Comparison of ENCODE assay signal across 8 cellular contexts in genomic region chr17:7717756-7718350, GRCh38. TPM values are rescaled to one million over a fixed set of nuclear protein-coding genes. Genes with fewer than 3 reads are reported as not detected.
A peak's percentile ranks its signal among the peaks of the same experiment; 100 is the strongest.
DNase-seq lines count a peak whose midpoint lies in the region; ATAC-seq and TF ChIP-seq lines count a peak whose summit lies in the region.

No MANE protein-coding gene starts in this region.

- no peak for ATAC-seq in HG03159 (IDR thresholded peaks at IDR 0.05; ENCODE audit: unreplicated experiment)

- H3K9ac ChIP-seq in rectal smooth muscle tissue (ENCODE audit: low read length) = no peak overlapping the region

- no peaks in the 10 kb centered on the region for H3K36me3 Mint-ChIP-seq in T-helper 1 cell treated with Interleukin-12 subunit alpha and Interleukin-12 subunit beta and Interleukin-4 antibody, amounts not matched to agents 30 μg/mL and 1 μg/mL, for 36 hours (ENCODE audit: low read depth)

- no peak for TF ChIP-seq CTCF in fibroblast of the aortic adventitia (IDR thresholded peaks at IDR 0.05; ENCODE audit: insufficient read depth, low read length)

- H3K4me3 Mint-ChIP-seq in T-helper 1 cell treated with Interleukin-12 subunit alpha and Interleukin-12 subunit beta and Interleukin-4 antibody, amounts not matched to agents 30 μg/mL and 1 μg/mL, for 36 hours = peak overlapping the region; percentile 71

- peaks cover 11% of the 10 kb centered on the region for H3K4me1 Mint-ChIP-seq in T-helper 1 cell treated with Interleukin-12 subunit alpha and Interleukin-12 subunit beta and Interleukin-4 antibody, amounts not matched to agents 30 μg/mL and 1 μg/mL, for 36 hours (ENCODE audit: low read depth)

- peaks cover 2% of the 10 kb centered on the region for H3K4me1 ChIP-seq in rectal smooth muscle tissue (ENCODE audit: control insufficient read depth, insufficient read depth, low read length)

- H3K4me3 ChIP-seq in fibroblast of the aortic adventitia (ENCODE audit: low read depth, low read length) = peak overlapping the region; percentile 72
- peak overlapping the region; percentile 67 for H3K4me3 ChIP-seq in rectal smooth muscle tissue (ENCODE audit: low read length)

- H3K27me3 ChIP-seq in rectal smooth muscle tissue (ENCODE audit: control insufficient read depth, insufficient read depth, low read length) = peaks cover 16% of the 10 kb centered on the region

- H3K36me3 ChIP-seq in rectal smooth muscle tissue (ENCODE audit: control insufficient read depth, insufficient read depth, low read length) = no peaks in the 10 kb centered on the region

- no peak overlapping the region for H3K27ac Mint-ChIP-seq in T-helper 1 cell treated with Interleukin-12 subunit alpha and Interleukin-12 subunit beta and Interleukin-4 antibody, amounts not matched to agents 30 μg/mL and 1 μg/mL, for 36 hours

- H3K27me3 Mint-ChIP-seq in T-helper 1 cell treated with Interleukin-12 subunit alpha and Interleukin-12 subunit beta and Interleukin-4 antibody, amounts not matched to agents 30 μg/mL and 1 μg/mL, for 36 hours (ENCODE audit: low read depth) = peaks cover 78% of the 10 kb centered on the region

- H3K9me3 Mint-ChIP-seq in T-helper 1 cell treated with Interleukin-12 subunit alpha and Interleukin-12 subunit beta and Interleukin-4 antibody, amounts not matched to agents 30 μg/mL and 1 μg/mL, for 36 hours = no peaks in the 10 kb centered on the region

- H3K27ac ChIP-seq in rectal smooth muscle tissue (ENCODE audit: low read depth, low read length) = no peak overlapping the region

- DNase-seq in NOMO-1 treated with DMSO at 0.1 percent for 48 hours (lab: John Stamatoyannopoulos, UW; ENCODE audit: unreplicated experiment) (peak; percentile 23), NOMO-1 treated with dmso at 0.1 percent for 144 hours (lab: John Stamatoyannopoulos, UW; ENCODE audit: unreplicated experiment) (no peak), fibroblast of the aortic adventitia (ENCODE audit: low read depth) (no peak), HK-2 (ENCODE audit: unreplicated experiment) (no peak)
- DNase-seq in effector CD4-positive, alpha-beta T cell = no peak

RNA-seq across cellular contexts. Expression of gene DNAH2, which starts 0.3 kb away (rescaled TPM):
- total RNA-seq in fibroblast of the aortic adventitia (ENCODE audit: low replicate concordance) = under 0.01 TPM in 1 of 2 replicates, not detected in the other

RNA-seq across cellular contexts. Expression of gene EFNB3, which starts 12.9 kb away (rescaled TPM):
- 0.90 and 3.9 TPM in 2 replicates for total RNA-seq in fibroblast of the aortic adventitia (ENCODE audit: low replicate concordance)

RNA-seq across cellular contexts. Expression of gene WRAP53, which starts 29.6 kb away (rescaled TPM):
- total RNA-seq in fibroblast of the aortic adventitia (ENCODE audit: low replicate concordance) = 7.4 and 11.0 TPM in 2 replicates

RNA-seq across cellular contexts. Expression of gene TP53, which starts 30.6 kb away (rescaled TPM):
- total RNA-seq in fibroblast of the aortic adventitia (ENCODE audit: low replicate concordance) = 17.8 and 68.7 TPM in 2 replicates
